In genomic region chr11:108121274-108122155, GRCh38 we compare ENCODE assay signal across 8 cellular contexts. TPM values are rescaled to one million over a fixed set of nuclear protein-coding genes. Genes with fewer than 3 reads are reported as not detected.
DNase-seq lines count a peak whose midpoint lies in the region; ATAC-seq and TF ChIP-seq lines count a peak whose summit lies in the region.

TSS of gene ACAT1 (plus strand) at chr11:108121567. CDS start at chr11:108121607, 40 bp downstream.

- peak within 1 kb of the TSS; percentile 90 for H3K27ac Mint-ChIP-seq in activated T-helper 2 cell treated with anti-CD3 and anti-CD28 coated beads, Interferon-gamma antibody, Interleukin-2, Interleukin-4, amounts not matched to agents 10 μg/mL and 5 μg/mL and 100 μg/mL, durations not matched to agents 14 hours and 24 hours and 36 hours
- H3K27ac Mint-ChIP-seq in natural killer cell treated with Interleukin-12 subunit alpha and Interleukin-12 subunit beta and Interleukin-15 and Interleukin-18, amount 100 ng/mL, for 72 hours = peak within 1 kb of the TSS; percentile 12 to 88
- peak within 1 kb of the TSS; percentile 92 for H3K27ac Mint-ChIP-seq in stimulated activated naive CD8-positive, alpha-beta T cell treated with anti-CD3 and anti-CD28 coated beads, Interleukin-15, Interleukin-2, amounts not matched to agents 100 ng/mL and 50 ng/mL, for 24 hours

- H3K36me3 Mint-ChIP-seq in activated T-helper 2 cell treated with anti-CD3 and anti-CD28 coated beads, Interferon-gamma antibody, Interleukin-2, Interleukin-4, amounts not matched to agents 10 μg/mL and 5 μg/mL and 100 μg/mL, durations not matched to agents 14 hours and 24 hours and 36 hours (ENCODE audit: low read depth) = peaks cover 23% of the 10 kb centered on the region
- peaks cover 4% of the 10 kb centered on the region for H3K36me3 Mint-ChIP-seq in natural killer cell treated with Interleukin-12 subunit alpha and Interleukin-12 subunit beta and Interleukin-15 and Interleukin-18, amount 100 ng/mL, for 72 hours
- peaks cover 23% of the 10 kb centered on the region for H3K36me3 Mint-ChIP-seq in stimulated activated naive CD8-positive, alpha-beta T cell treated with anti-CD3 and anti-CD28 coated beads, Interleukin-15, Interleukin-2, amounts not matched to agents 100 ng/mL and 50 ng/mL, for 24 hours (ENCODE audit: low read depth)

- peak within 1 kb of the TSS; percentile 95 for H3K4me3 Mint-ChIP-seq in activated T-helper 2 cell treated with anti-CD3 and anti-CD28 coated beads, Interferon-gamma antibody, Interleukin-2, Interleukin-4, amounts not matched to agents 10 μg/mL and 5 μg/mL and 100 μg/mL, durations not matched to agents 14 hours and 24 hours and 36 hours (ENCODE audit: low read depth)
- H3K4me3 Mint-ChIP-seq in natural killer cell treated with Interleukin-12 subunit alpha and Interleukin-12 subunit beta and Interleukin-15 and Interleukin-18, amount 100 ng/mL, for 72 hours = peak within 1 kb of the TSS; percentile 80
- peak within 1 kb of the TSS; percentile 96 for H3K4me3 Mint-ChIP-seq in stimulated activated naive CD8-positive, alpha-beta T cell treated with anti-CD3 and anti-CD28 coated beads, Interleukin-15, Interleukin-2, amounts not matched to agents 100 ng/mL and 50 ng/mL, for 24 hours

- peaks cover 40% of the 10 kb centered on the region for H3K4me1 Mint-ChIP-seq in activated T-helper 2 cell treated with anti-CD3 and anti-CD28 coated beads, Interferon-gamma antibody, Interleukin-2, Interleukin-4, amounts not matched to agents 10 μg/mL and 5 μg/mL and 100 μg/mL, durations not matched to agents 14 hours and 24 hours and 36 hours (ENCODE audit: low read depth)
- H3K4me1 Mint-ChIP-seq in natural killer cell treated with Interleukin-12 subunit alpha and Interleukin-12 subunit beta and Interleukin-15 and Interleukin-18, amount 100 ng/mL, for 72 hours (ENCODE audit: low read depth in 2 of 2) = peaks cover 35 to 39% of the 10 kb centered on the region in 2 donors
- H3K4me1 Mint-ChIP-seq in stimulated activated naive CD8-positive, alpha-beta T cell treated with anti-CD3 and anti-CD28 coated beads, Interleukin-15, Interleukin-2, amounts not matched to agents 100 ng/mL and 50 ng/mL, for 24 hours (ENCODE audit: low read depth) = peaks cover 44% of the 10 kb centered on the region

- CTCF ChIA-PET in RWPE1 (lab: Yijun Ruan, JAX) = interaction anchor here (0.7 kb wide), 1 partner anchor 113 kb away, joined by 3 read pairs; the partner anchor contains the start of gene CUL5

- H3K27me3 Mint-ChIP-seq in activated T-helper 2 cell treated with anti-CD3 and anti-CD28 coated beads, Interferon-gamma antibody, Interleukin-2, Interleukin-4, amounts not matched to agents 10 μg/mL and 5 μg/mL and 100 μg/mL, durations not matched to agents 14 hours and 24 hours and 36 hours (ENCODE audit: low read depth) = no peaks in the 10 kb centered on the region
- no peaks in the 10 kb centered on the region for H3K27me3 Mint-ChIP-seq in natural killer cell treated with Interleukin-12 subunit alpha and Interleukin-12 subunit beta and Interleukin-15 and Interleukin-18, amount 100 ng/mL, for 72 hours
- H3K27me3 Mint-ChIP-seq in stimulated activated naive CD8-positive, alpha-beta T cell treated with anti-CD3 and anti-CD28 coated beads, Interleukin-15, Interleukin-2, amounts not matched to agents 100 ng/mL and 50 ng/mL, for 24 hours = no peaks in the 10 kb centered on the region

- intact Hi-C loops in activated T-helper 2 cell treated with anti-CD3 and anti-CD28 coated beads, Interferon-gamma antibody, Interleukin-2, Interleukin-4, amounts not matched to agents 10 μg/mL and 5 μg/mL and 100 μg/mL, durations not matched to agents 14 hours and 24 hours and 36 hours (cut with micrococcal nuclease) = loop anchor here (1.0 to 5.0 kb wide), 6 partner anchors 15 to 543 kb away; partner anchors contain the start of genes C11orf65 and POGLUT3

- peak within 1 kb of the TSS; percentile 72 for H3K4me3 ChIP-seq in LNCaP clone FGC (ENCODE audit: low read depth, low read length)

- H3K9me3 Mint-ChIP-seq in activated T-helper 2 cell treated with anti-CD3 and anti-CD28 coated beads, Interferon-gamma antibody, Interleukin-2, Interleukin-4, amounts not matched to agents 10 μg/mL and 5 μg/mL and 100 μg/mL, durations not matched to agents 14 hours and 24 hours and 36 hours = no peaks in the 10 kb centered on the region
- H3K9me3 Mint-ChIP-seq in natural killer cell treated with Interleukin-12 subunit alpha and Interleukin-12 subunit beta and Interleukin-15 and Interleukin-18, amount 100 ng/mL, for 72 hours = no peaks in the 10 kb centered on the region
- H3K9me3 Mint-ChIP-seq in stimulated activated naive CD8-positive, alpha-beta T cell treated with anti-CD3 and anti-CD28 coated beads, Interleukin-15, Interleukin-2, amounts not matched to agents 100 ng/mL and 50 ng/mL, for 24 hours = no peaks in the 10 kb centered on the region

- TF ChIP-seq CTCF in LNCaP clone FGC (IDR thresholded peaks at IDR 0.05; ENCODE audit: control insufficient read depth, extremely low read depth, insufficient read depth) = 0 out of 2 replicates have a peak, but pooled peaks have one; percentile 13
- TF ChIP-seq CTCF in RWPE1 (conservative IDR thresholded peaks at IDR 0.05; ENCODE audit: low read depth) = no peak

- ATAC-seq in natural killer cell treated with Interleukin-12 subunit alpha and Interleukin-12 subunit beta and Interleukin-15 and Interleukin-18, amount 100 ng/mL, for 72 hours = peak; percentile 99 to 100

- DNase-seq in ELF-1 (ENCODE audit: low read depth, low spot score) (peak; percentile 93), GOT3 (lab: John Stamatoyannopoulos, UW) (peak; percentile 71), LNCaP clone FGC (ENCODE audit: low read depth) (peak; percentile 72), RWPE1 (ENCODE audit: low spot score) (peak; percentile 84), fibroblast of peridontal ligament (ENCODE audit: extremely low read depth) (peak; percentile 84)
- peak; percentile 95 for DNase-seq in activated T-helper 2 cell treated with anti-CD3 and anti-CD28 coated beads, Interferon-gamma antibody, Interleukin-2, Interleukin-4, amounts not matched to agents 10 μg/mL and 5 μg/mL and 100 μg/mL, durations not matched to agents 14 hours and 24 hours and 36 hours (ENCODE audit: low spot score)
- peak; percentile 97 for DNase-seq in natural killer cell treated with Interleukin-12 subunit alpha and Interleukin-12 subunit beta and Interleukin-15 and Interleukin-18, amount 100 ng/mL, for 72 hours (ENCODE audit: low spot score)

- peak within 1 kb of the TSS; percentile 87 for H3K27ac ChIP-seq in RWPE1

- POLR2A ChIA-PET in RWPE1 (lab: Yijun Ruan, JAX; ENCODE audit: low non-redundant PET) = no interaction called here

RNA-seq across cellular contexts. Expression of gene ACAT1, which starts in this region (rescaled TPM):
- 66.8 and 76.6 TPM in 2 replicates for total RNA-seq in activated T-helper 2 cell treated with anti-CD3 and anti-CD28 coated beads, Interferon-gamma antibody, Interleukin-2, Interleukin-4, amounts not matched to agents 10 μg/mL and 5 μg/mL and 100 μg/mL, durations not matched to agents 14 hours and 24 hours and 36 hours
- 10 to 100 TPM; 32.9 to 69.1 TPM for total RNA-seq in natural killer cell treated with Interleukin-12 subunit alpha and Interleukin-12 subunit beta and Interleukin-15 and Interleukin-18, amount 100 ng/mL, for 72 hours

Comparison
In these comparisons a context has a peak if more than half of its experiments do, and no peak if none do; other contexts are left out.
1. Peak in every context shown above with its lines: DNase-seq, ATAC-seq, H3K4me3 ChIP-seq and H3K27ac ChIP-seq.